32 cellular contexts compared by ENCODE assay signal in genomic region chr6:72676995-72677394, GRCh38.
"Had no signal": no experiment of that assay in that cellular context is flagged by ENCODE, and none has a peak within 500 bp of the region (broad histone marks: within the 10 kb centered on the region; RNA-seq: fewer than 3 reads in every experiment).

No MANE protein-coding gene starts in this region.

- H3K4me1 Mint-ChIP-seq: nephron, neural crest cell had no signal

- H3K9ac ChIP-seq: parathyroid adenoma had no signal

- H3K79me2 ChIP-seq: parathyroid adenoma had no signal

- H3K9me3 ChIP-seq: neutrophil, ovary, psoas muscle, right lobe of liver, suprapubic skin, testis, tibial artery, transverse colon, upper lobe of left lung, vagina had no signal

- H3K27me3 Mint-ChIP-seq: naive thymus-derived CD4-positive, alpha-beta T cell; progenitor cell of endocrine pancreas; stimulated activated memory B cell treated with anti-CD40 and anti-IgM and Interleukin-4, amounts not matched to agents 10 μg/mL and 1 μg/mL and 100 μg/mL, for 72 hours; stimulated activated naive CD8-positive, alpha-beta T cell treated with anti-CD3 and anti-CD28 coated beads, Interleukin-15, amount 100 ng/mL, for 72 hours had no signal

- H3K36me3 Mint-ChIP-seq: natural killer cell had no signal

- DNase-seq: naive thymus-derived CD4-positive, alpha-beta T cell; natural killer cell; nucleus accumbens; ovary; posterior cingulate gyrus; psoas muscle; right cardiac atrium; right lobe of liver; spleen; stimulated activated CD4-positive, alpha-beta T cell treated with anti-CD3 and anti-CD28 coated beads, Interleukin-12 subunit alpha, Interleukin-12 subunit beta, amount 100 ng/mL, for 4 hours; stimulated activated CD4-positive, alpha-beta T cell treated with anti-CD3 and anti-CD28 coated beads, Interleukin-1b, Interleukin-23, amount 100 ng/mL, for 48 hours; stimulated activated CD4-positive, alpha-beta T cell treated with anti-CD3 and anti-CD28 coated beads, Interleukin-4, amount 100 ng/mL, for 1 hour; stimulated activated CD4-positive, alpha-beta T cell treated with anti-CD3 and anti-CD28 coated beads, Interleukin-4, amount 100 ng/mL, for 4 hours; stimulated activated CD8-positive, alpha-beta memory T cell treated with anti-CD3 and anti-CD28 coated beads, Interleukin-4, amount 100 ng/mL, for 48 hours; stimulated activated naive CD4-positive, alpha-beta T cell; stimulated activated naive CD8-positive, alpha-beta T cell treated with anti-CD3 and anti-CD28 coated beads, Interleukin-15, amount 100 ng/mL, for 72 hours; stimulated activated naive CD8-positive, alpha-beta T cell treated with anti-CD3 and anti-CD28 coated beads, Interleukin-15, Interleukin-2, amounts not matched to agents 100 U/mL and 50 U/mL, for 24 hours; substantia nigra; testis; tibial artery; transverse colon; upper lobe of left lung had no signal

- H3K4me1 ChIP-seq: parathyroid adenoma, psoas muscle, right lobe of liver, spleen, suprapubic skin, testis, transverse colon, upper lobe of left lung, vagina had no signal

- H3K4me3 Mint-ChIP-seq: naive thymus-derived CD4-positive, alpha-beta T cell; natural killer cell; nephron; neural crest cell; stimulated activated memory B cell treated with anti-CD40 and anti-IgM and Interleukin-4, amounts not matched to agents 10 μg/mL and 1 μg/mL and 100 μg/mL, for 72 hours; stimulated activated naive CD8-positive, alpha-beta T cell treated with anti-CD3 and anti-CD28 coated beads, Interleukin-15, amount 100 ng/mL, for 72 hours had no signal

- H3K4me3 ChIP-seq: ovary, psoas muscle, right lobe of liver, skin epidermis, smooth muscle cell, spleen, suprapubic skin, testis, tibial artery, transverse colon, upper lobe of left lung, vagina had no signal

- H3K36me3 ChIP-seq: neutrophil, ovary, right lobe of liver, spleen, suprapubic skin, tibial artery, transverse colon, upper lobe of left lung, vagina had no signal

- H3K9me3 Mint-ChIP-seq: naive thymus-derived CD4-positive, alpha-beta T cell; natural killer cell; nephron; neural crest cell; stimulated activated memory B cell treated with anti-CD40 and anti-IgM and Interleukin-4, amounts not matched to agents 10 μg/mL and 1 μg/mL and 100 μg/mL, for 72 hours; stimulated activated naive CD8-positive, alpha-beta T cell treated with anti-CD3 and anti-CD28 coated beads, Interleukin-15, amount 100 ng/mL, for 72 hours had no signal

- H3K4me2 ChIP-seq: smooth muscle cell had no signal

- H3K27ac Mint-ChIP-seq: naive thymus-derived CD4-positive, alpha-beta T cell; natural killer cell; nephron; progenitor cell of endocrine pancreas; stimulated activated memory B cell treated with anti-CD40 and anti-IgM and Interleukin-4, amounts not matched to agents 10 μg/mL and 1 μg/mL and 100 μg/mL, for 72 hours had no signal

- H3K27ac ChIP-seq: neutrophil, ovary, parathyroid adenoma, psoas muscle, right lobe of liver, skin epidermis, spleen, suprapubic skin, testis, tibial artery, transverse colon, upper lobe of left lung, vagina had no signal

- H3K27me3 ChIP-seq: neutrophil, ovary, right lobe of liver, spleen, suprapubic skin, testis, tibial artery, transverse colon, upper lobe of left lung, vagina had no signal

- H2AFZ ChIP-seq: parathyroid adenoma had no signal

- ATAC-seq: naive thymus-derived CD4-positive, alpha-beta T cell; natural killer cell; psoas muscle; right cardiac atrium; right lobe of liver; stimulated activated memory B cell treated with anti-CD40 and anti-IgM and Interleukin-4, amounts not matched to agents 10 μg/mL and 1 μg/mL and 100 μg/mL, for 72 hours; stimulated activated naive CD8-positive, alpha-beta T cell treated with anti-CD3 and anti-CD28 coated beads, Interleukin-15, amount 100 ng/mL, for 72 hours; stimulated activated naive CD8-positive, alpha-beta T cell treated with anti-CD3 and anti-CD28 coated beads, Interleukin-15, Interleukin-2, amounts not matched to agents 100 U/mL and 50 U/mL, for 24 hours had no signal
